ENCODE assay signal across 39 cellular contexts in the genomic region with DNA sequence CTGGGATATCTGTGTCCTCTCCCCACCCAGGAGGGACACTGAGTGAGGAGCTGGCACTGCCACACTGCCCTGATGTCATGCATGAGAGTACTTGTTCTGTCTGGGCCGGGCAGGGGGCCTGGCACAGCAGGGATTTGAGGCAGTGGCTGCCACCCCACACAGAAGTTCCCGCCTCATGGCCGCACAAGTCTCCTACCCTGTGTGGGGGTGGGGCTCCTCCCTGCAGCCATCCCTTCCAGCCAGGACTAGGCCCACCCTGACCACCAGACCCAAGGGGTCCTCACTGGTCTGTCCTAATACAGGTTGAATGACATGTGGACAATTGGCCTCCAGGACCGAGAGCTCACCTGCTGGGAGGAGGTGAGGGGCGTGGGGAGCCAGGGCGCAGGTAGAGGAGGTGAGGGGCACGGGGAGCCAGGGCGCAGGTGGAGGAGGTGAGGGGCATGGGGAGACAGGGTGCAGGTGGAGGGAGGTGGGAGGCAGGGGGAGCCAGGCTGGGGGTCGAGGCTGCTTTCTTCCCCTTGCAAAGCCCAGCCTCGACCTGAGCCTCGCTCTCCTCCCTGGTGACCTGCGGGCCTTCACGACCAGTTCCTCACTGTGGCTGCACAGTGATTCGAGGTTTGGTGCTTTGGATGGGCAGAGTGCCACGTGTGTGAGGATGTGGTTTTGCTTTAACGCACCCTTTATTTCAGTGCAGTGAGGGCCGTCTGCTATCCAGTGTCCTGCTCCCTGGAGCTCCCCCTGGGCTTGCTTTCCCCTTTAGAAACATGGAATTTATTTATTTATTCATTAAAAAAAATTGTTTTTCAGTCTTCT. TPM values are rescaled to one million over a fixed set of nuclear protein-coding genes. Genes with fewer than 3 reads are reported as not detected.
DNase-seq lines count a peak whose midpoint lies in the region; ATAC-seq, FAIRE-seq and TF ChIP-seq lines count a peak whose summit lies in the region.
"Had no signal": no experiment of that assay in that cellular context is flagged by ENCODE, and none has a peak within 500 bp of the region (broad histone marks: within the 10 kb centered on the region; RNA-seq: fewer than 3 reads in every experiment).

No MANE protein-coding gene starts in this region.

- SMC1A ChIA-PET in GM12878 (lab: Charles Lee; ENCODE audit: uncharacterized antibody, unreplicated experiment): no interaction called here

- H4K20me1 ChIP-seq in BLaER1 (peaks cover 4% of the 10 kb centered on the region; the same call in 1 of the 2 replicates), GM12878 (ENCODE audit: control insufficient read depth, insufficient read depth) (no peaks in the 10 kb centered on the region), neural progenitor cell (ENCODE audit: low read depth) (no peaks in the 10 kb centered on the region)

- H3K9me3 ChIP-seq in BLaER1 (no peaks in the 10 kb centered on the region), GM12878 (replicated peaks; ENCODE audit: control insufficient read depth, insufficient read depth, low read length) (no peaks in the 10 kb centered on the region), neural progenitor cell (ENCODE audit: low read depth) (no peaks in the 10 kb centered on the region)
- H3K9me3 ChIP-seq: A549, breast epithelium, SK-N-SH, upper lobe of left lung had no signal

- intact Hi-C loops in GM12878 (cut with micrococcal nuclease; ENCODE audit: unreplicated experiment): no loop called here

- POLR2A ChIA-PET in GM12878 (lab: Charles Lee): interaction anchor here (1.0 kb wide), 1 partner anchor 10 kb away, joined by 3 read pairs; no protein-coding TSS in a partner anchor

- no peaks in the 10 kb centered on the region for H3F3A ChIP-seq in neural progenitor cell (ENCODE audit: low read depth)

- RAD21 ChIA-PET in GM12878 (lab: Charles Lee; ENCODE audit: unreplicated experiment): no interaction called here

- H3K36me3 ChIP-seq in BLaER1: peaks cover 90% of the 10 kb centered on the region
- peaks cover 0 to 3% of the 10 kb centered on the region in 2 experiments; a peak in 2 of 4 replicates for H3K36me3 ChIP-seq in GM12878 (ENCODE audit: control insufficient read depth in 2 of 2, insufficient read depth in 2 of 2, low read length in 1 of 2)
- no peaks in the 10 kb centered on the region for H3K36me3 ChIP-seq in neural progenitor cell
- H3K36me3 ChIP-seq: breast epithelium had no signal

- H3K36me3 Mint-ChIP-seq in neural progenitor cell: peaks cover 6% of the 10 kb centered on the region

- in situ Hi-C loops in GM12878 (cut with MboI): no loop called here

- no peak for FAIRE-seq in GM12878 (lab: Jason Lieb, UNC)
- FAIRE-seq: A549 had no signal

- H3K9ac ChIP-seq in BLaER1 (peak overlapping the region; percentile 61), GM12878 (ENCODE audit: control insufficient read depth, insufficient read depth, low read length) (no peak overlapping the region), neural progenitor cell (no peak overlapping the region)
- H3K9ac ChIP-seq: parathyroid adenoma, SK-N-SH had no signal

- no peak for TF ChIP-seq CTCF in GM12878 (IDR thresholded peaks at IDR 0.05 in 2 of 3, conservative IDR thresholded peaks at IDR 0.05 in 1 of 3; ENCODE audit: control insufficient read depth in 2 of 3, extremely low read depth in 1 of 3, insufficient read depth in 1 of 3, low read depth in 3 of 3, low read length in 3 of 3)
- no peak for TF ChIP-seq CTCF in neural progenitor cell (IDR thresholded peaks at IDR 0.05)

- DNase-seq in RPMI7951 (ENCODE audit: low read depth) (peak; percentile 54), GM12878 (ENCODE audit: low read depth, low spot score) (no peak), neural progenitor cell (ENCODE audit: low spot score) (no peak), NCI-H510A treated with DMSO at 0.1 percent for 48 hours (lab: John Stamatoyannopoulos, UW) (no peak), globus pallidus (ENCODE audit: low spot score) (no peak), COLO829 (ENCODE audit: low spot score) (no peak), HK-2 (ENCODE audit: unreplicated experiment) (no peak)
- DNase-seq: activated CD4-positive, alpha-beta T cell treated with anti-CD3 and anti-CD28 coated beads for 36 hours; activated CD8-positive, alpha-beta T cell treated with anti-CD3 and anti-CD28 coated beads for 36 hours; activated naive CD4-positive, alpha-beta T cell treated with anti-CD3 and anti-CD28 coated beads, Interleukin-2, amount 50 U/mL, for 16 hours; activated T-cell treated with anti-CD3 and anti-CD28 coated beads for 4 hours; AML-193; amniotic stem cell; CD8-positive, alpha-beta memory T cell; DMS 273 treated with DMSO at 0.1 percent for 48 hours; HCEC 1CT; hypothalamus; immature natural killer cell; NCI-H1092; NCI-H187; NCI-H2171; NCI-H524; NK-92 treated with Interleukin-12 subunit alpha and Interleukin-12 subunit beta, amount 100 ng/mL, for 24 hours; PC-3; SK-N-SH; stimulated activated naive B cell treated with anti-CD40 and anti-IgM and Interleukin-4, amounts not matched to agents 10 μg/mL and 1 μg/mL and 100 μg/mL, for 72 hours; T-helper 17 cell had no signal

- H3K79me2 ChIP-seq in GM12878 (ENCODE audit: control insufficient read depth, insufficient read depth, low read length): no peaks in the 10 kb centered on the region
- no peaks in the 10 kb centered on the region for H3K79me2 ChIP-seq in neural progenitor cell (ENCODE audit: low read depth)
- H3K79me2 ChIP-seq: parathyroid adenoma had no signal

- peak overlapping the region; percentile 90 for H3K27ac Mint-ChIP-seq in neural progenitor cell
- H3K27ac Mint-ChIP-seq: activated CD4-positive, alpha-beta T cell treated with anti-CD3 and anti-CD28 coated beads for 36 hours; activated CD8-positive, alpha-beta T cell treated with anti-CD3 and anti-CD28 coated beads for 36 hours; activated T-helper 2 cell treated with anti-CD3 and anti-CD28 coated beads, Interferon-gamma antibody, Interleukin-2, Interleukin-4, amounts not matched to agents 10 μg/mL and 5 μg/mL and 100 μg/mL, durations not matched to agents 14 hours and 24 hours and 36 hours; memory B cell; stimulated activated naive B cell treated with anti-CD40 and anti-IgM and Interleukin-4, amounts not matched to agents 10 μg/mL and 1 μg/mL and 100 μg/mL, for 72 hours had no signal

- no peak for TF ChIP-seq RAD21 in GM12878 (IDR thresholded peaks at IDR 0.05; ENCODE audit: insufficient read depth, low read depth, low read length)

- H3K27me3 ChIP-seq in BLaER1 (no peaks in the 10 kb centered on the region), GM12878 (replicated peaks in 1 of 2; ENCODE audit: control insufficient read depth in 2 of 2, insufficient read depth in 2 of 2, low read length in 1 of 2) (no peaks in the 10 kb centered on the region), neural progenitor cell (no peaks in the 10 kb centered on the region)
- H3K27me3 ChIP-seq: breast epithelium, upper lobe of left lung had no signal

- H3K4me3 Mint-ChIP-seq in neural progenitor cell: no peak overlapping the region
- H3K4me3 Mint-ChIP-seq: activated CD4-positive, alpha-beta T cell treated with anti-CD3 and anti-CD28 coated beads for 36 hours; activated CD8-positive, alpha-beta T cell treated with anti-CD3 and anti-CD28 coated beads for 36 hours; CD8-positive, alpha-beta memory T cell; immature natural killer cell; memory B cell; stimulated activated naive B cell treated with anti-CD40 and anti-IgM and Interleukin-4, amounts not matched to agents 10 μg/mL and 1 μg/mL and 100 μg/mL, for 72 hours; T-helper 17 cell had no signal

- peaks cover 3% of the 10 kb centered on the region for H3K4me1 Mint-ChIP-seq in neural progenitor cell
- H3K4me1 Mint-ChIP-seq: activated CD4-positive, alpha-beta T cell treated with anti-CD3 and anti-CD28 coated beads for 36 hours; immature natural killer cell; stimulated activated naive B cell treated with anti-CD40 and anti-IgM and Interleukin-4, amounts not matched to agents 10 μg/mL and 1 μg/mL and 100 μg/mL, for 72 hours had no signal

- TF ChIP-seq EP300 in GM12878 (IDR thresholded peaks at IDR 0.05; ENCODE audit: borderline replicate concordance in 1 of 2, control insufficient read depth in 1 of 2, low read depth in 2 of 2, low read length in 2 of 2): no peak

- ATAC-seq in GM12878: no peak
- ATAC-seq: activated CD4-positive, alpha-beta T cell treated with anti-CD3 and anti-CD28 coated beads for 36 hours; activated CD8-positive, alpha-beta T cell treated with anti-CD3 and anti-CD28 coated beads for 36 hours; left lobe of liver; PC-3; Right ventricle myocardium inferior; stimulated activated naive B cell treated with anti-CD40 and anti-IgM and Interleukin-4, amounts not matched to agents 10 μg/mL and 1 μg/mL and 100 μg/mL, for 72 hours; T-helper 17 cell had no signal

- no peaks in the 10 kb centered on the region for H3K27me3 Mint-ChIP-seq in neural progenitor cell (ENCODE audit: insufficient read depth, low read depth)
- H3K27me3 Mint-ChIP-seq: activated CD4-positive, alpha-beta T cell treated with anti-CD3 and anti-CD28 coated beads for 36 hours; activated CD8-positive, alpha-beta T cell treated with anti-CD3 and anti-CD28 coated beads for 36 hours; memory B cell; stimulated activated naive B cell treated with anti-CD40 and anti-IgM and Interleukin-4, amounts not matched to agents 10 μg/mL and 1 μg/mL and 100 μg/mL, for 72 hours; T-helper 17 cell had no signal

- no peak overlapping the region for H2AFZ ChIP-seq in GM12878 (ENCODE audit: control insufficient read depth, low read depth, low read length)
- no peak overlapping the region for H2AFZ ChIP-seq in neural progenitor cell (replicated peaks)
- H2AFZ ChIP-seq: parathyroid adenoma had no signal

- H3K4me3 ChIP-seq in BLaER1 (no peak overlapping the region), GM12878 (no peak overlapping the region), neural progenitor cell (no peak overlapping the region)
- H3K4me3 ChIP-seq: A549, breast epithelium, skin epidermis, upper lobe of left lung had no signal

- H3K27ac ChIP-seq in BLaER1 (peak overlapping the region; percentile 23; the same call in 1 of the 2 replicates), GM12878 (ENCODE audit: control insufficient read depth, insufficient read depth) (no peak overlapping the region), neural progenitor cell (no peak overlapping the region)
- H3K27ac ChIP-seq: A549, breast epithelium, parathyroid adenoma, skin epidermis, upper lobe of left lung, VCaP had no signal

- H3K4me1 ChIP-seq in BLaER1 (peaks cover 19% of the 10 kb centered on the region), GM12878 (ENCODE audit: control insufficient read depth, insufficient read depth, low read length) (no peaks in the 10 kb centered on the region), neural progenitor cell (no peaks in the 10 kb centered on the region)
- H3K4me1 ChIP-seq: A549, breast epithelium, parathyroid adenoma, upper lobe of left lung had no signal

- no TSS peak for BruUV-seq in GM12878 (replicated peaks; lab: Mats Ljungman, UMichigan)

- TF ChIP-seq POLR2A in GM12878 (IDR thresholded peaks at IDR 0.05; ENCODE audit: low read depth, low read length): peak; percentile 33

- 37% methylated on average over 12 of the region's 17 CpGs for WGBS in GM12878 (ENCODE audit: insufficient coverage, insufficient replicate concordance, low lambda C conversion rate, missing lambda C conversion rate)

- CTCF ChIA-PET in GM12878 (lab: Yijun Ruan, JAX): interaction anchor here (0.5 kb wide), 1 partner anchor 1219 kb away, joined by 3 read pairs; no protein-coding TSS in a partner anchor

- H3K4me2 ChIP-seq in BLaER1 (peak overlapping the region; percentile 64), GM12878 (ENCODE audit: control insufficient read depth, insufficient read depth) (no peak overlapping the region), neural progenitor cell (no peak overlapping the region)
- H3K4me2 ChIP-seq: A549, SK-N-SH had no signal

- H3K9me3 Mint-ChIP-seq in neural progenitor cell: no peaks in the 10 kb centered on the region
- H3K9me3 Mint-ChIP-seq: activated CD8-positive, alpha-beta T cell treated with anti-CD3 and anti-CD28 coated beads for 36 hours; activated T-helper 2 cell treated with anti-CD3 and anti-CD28 coated beads, Interferon-gamma antibody, Interleukin-2, Interleukin-4, amounts not matched to agents 10 μg/mL and 5 μg/mL and 100 μg/mL, durations not matched to agents 14 hours and 24 hours and 36 hours; CD8-positive, alpha-beta memory T cell; immature natural killer cell; memory B cell; stimulated activated naive B cell treated with anti-CD40 and anti-IgM and Interleukin-4, amounts not matched to agents 10 μg/mL and 1 μg/mL and 100 μg/mL, for 72 hours had no signal

RNA-seq across cellular contexts. Expression of gene LZTR1, which starts 7.4 kb away (rescaled TPM):
- 13.5 and 16.6 TPM in 2 replicates for total RNA-seq in RPMI7951 (2014; rRNA removed; shearing (Covaris generic))
- 77.5 and 89.4 TPM in 2 replicates for total RNA-seq in GM12878 (2013; cell fraction: nucleolus; rRNA removed)
- total RNA-seq in GM12878 (2014; rRNA removed) (31.8 and 35.2 TPM in 2 replicates), GM12878 (2014; rRNA removed; fragmentation: Illumina TruSeq; extraction: Trizol) (13.9 and 14.5 TPM in 2 replicates), GM12878 (2021) (42.8 and 50.3 TPM in 2 replicates), neural progenitor cell (ENCODE audit: low replicate concordance) (21.9 and 39.4 TPM in 2 replicates)
- polyA plus RNA-seq in GM12878 (2011; ENCODE audit: low read depth): 10.7 TPM
- polyA plus RNA-seq in GM12878 (2011; rRNA removed) (8.7 and 17.5 TPM in 2 replicates), GM12878 (2014; fragmentation: Illumina TruSeq; extraction: Trizol) (16.6 and 25.1 TPM in 2 replicates), GM12878 (2014; fragmentation: Nextera tagmentation; extraction: Ambion mirVana) (1 to 10 TPM in 1 of 2 experiments, under 1 TPM in 1; 0.82 to 1.1 TPM), GM12878 (2014; rRNA removed) (44.0 and 50.1 TPM in 2 replicates), GM12878 (2016; fragmentation: Nextera tagmentation; extraction: Ambion mirVana) (10 to 100 TPM; 15.0 to 21.2 TPM)
- 12.6 and 20.5 TPM in 2 replicates for polyA plus RNA-seq in GM12878 (2011; cell fraction: cytosol; rRNA removed)
- polyA plus RNA-seq in GM12878 (2011; cell fraction: nucleus; rRNA removed): 168 and 188 TPM in 2 replicates
- 19.4 and 21.7 TPM in 2 replicates for polyA plus RNA-seq in GM12878 (2012)
- 17.0 and 18.1 TPM in 2 replicates for polyA minus RNA-seq in GM12878 (2011; rRNA and poly(A)+ RNA removed)
- polyA minus RNA-seq in GM12878 (2011; cell fraction: cytosol; rRNA and poly(A)+ RNA removed): 7.6 TPM in 2 replicates
- 35.8 and 46.1 TPM in 2 replicates for polyA minus RNA-seq in GM12878 (2011; cell fraction: nucleus; rRNA and poly(A)+ RNA removed)

RNA-seq across cellular contexts. Expression of gene THAP7, which starts 12.4 kb away (rescaled TPM):
- total RNA-seq in RPMI7951 (2014; rRNA removed; shearing (Covaris generic)): 41.1 and 41.4 TPM in 2 replicates
- total RNA-seq in GM12878 (2013; cell fraction: nucleolus; rRNA removed): 41.0 and 46.0 TPM in 2 replicates
- 52.2 and 52.9 TPM in 2 replicates for total RNA-seq in GM12878 (2014; rRNA removed)
- 10.5 and 13.6 TPM in 2 replicates for total RNA-seq in GM12878 (2014; rRNA removed; fragmentation: Illumina TruSeq; extraction: Trizol)
- 30.5 and 35.7 TPM in 2 replicates for total RNA-seq in GM12878 (2021)
- polyA plus RNA-seq in GM12878 (2011; ENCODE audit: low read depth): 5.7 TPM
- 8.3 and 16.9 TPM in 2 replicates for polyA plus RNA-seq in GM12878 (2011; rRNA removed)
- 24.9 and 45.9 TPM in 2 replicates for polyA plus RNA-seq in GM12878 (2011; cell fraction: cytosol; rRNA removed)
- 46.3 and 60.5 TPM in 2 replicates for polyA plus RNA-seq in GM12878 (2011; cell fraction: nucleus; rRNA removed)
- 19.7 and 19.8 TPM in 2 replicates for polyA plus RNA-seq in GM12878 (2012)
- polyA plus RNA-seq in GM12878 (2014; fragmentation: Illumina TruSeq; extraction: Trizol): 3.5 and 10.5 TPM in 2 replicates
- polyA plus RNA-seq in GM12878 (2014; fragmentation: Nextera tagmentation; extraction: Ambion mirVana): 1 to 10 TPM in 1 of 2 experiments, under 1 TPM in 1; 0.66 to 6.9 TPM
- 52.8 and 53.4 TPM in 2 replicates for polyA plus RNA-seq in GM12878 (2014; rRNA removed)
- 10 to 100 TPM; 54.4 to 58.3 TPM for polyA plus RNA-seq in GM12878 (2016; fragmentation: Nextera tagmentation; extraction: Ambion mirVana)
- 10.5 and 27.7 TPM in 2 replicates for polyA minus RNA-seq in GM12878 (2011; rRNA and poly(A)+ RNA removed)
- polyA minus RNA-seq in GM12878 (2011; cell fraction: cytosol; rRNA and poly(A)+ RNA removed): 8.0 and 9.8 TPM in 2 replicates
- 49.2 and 68.4 TPM in 2 replicates for polyA minus RNA-seq in GM12878 (2011; cell fraction: nucleus; rRNA and poly(A)+ RNA removed)
- 14.7 and 29.2 TPM in 2 replicates for total RNA-seq in neural progenitor cell (ENCODE audit: low replicate concordance)

RNA-seq across cellular contexts. Expression of gene AIFM3, which starts 22.5 kb away (rescaled TPM):
- 0.39 TPM in 1 of 2 replicates, not detected in the other for total RNA-seq in RPMI7951 (2014; rRNA removed; shearing (Covaris generic))
- 0.61 TPM in 1 of 2 replicates, not detected in the other for total RNA-seq in GM12878 (2013; cell fraction: nucleolus; rRNA removed)
- 0.11 and 0.34 TPM in 2 replicates for total RNA-seq in GM12878 (2014; rRNA removed)
- total RNA-seq in GM12878 (2014; rRNA removed; fragmentation: Illumina TruSeq; extraction: Trizol): not detected in 2 replicates
- 0.26 and 0.40 TPM in 2 replicates for total RNA-seq in GM12878 (2021)
- polyA plus RNA-seq in GM12878 (2011; ENCODE audit: low read depth): not detected
- polyA plus RNA-seq in GM12878 (2011; rRNA removed): not detected in 2 replicates
- polyA plus RNA-seq in GM12878 (2011; cell fraction: cytosol; rRNA removed): 0.03 TPM in 1 of 2 replicates, not detected in the other
- polyA plus RNA-seq in GM12878 (2011; cell fraction: nucleus; rRNA removed): 0.24 and 0.31 TPM in 2 replicates
- 0.32 and 0.45 TPM in 2 replicates for polyA plus RNA-seq in GM12878 (2012)
- not detected in 2 replicates for polyA plus RNA-seq in GM12878 (2014; fragmentation: Illumina TruSeq; extraction: Trizol)
- polyA plus RNA-seq in GM12878 (2014; fragmentation: Nextera tagmentation; extraction: Ambion mirVana): not detected
- 0.04 and 0.15 TPM in 2 replicates for polyA plus RNA-seq in GM12878 (2014; rRNA removed)
- under 1 TPM in 1 of 2 experiments, not detected in 1; 0.06 TPM for polyA plus RNA-seq in GM12878 (2016; fragmentation: Nextera tagmentation; extraction: Ambion mirVana)
- not detected in 2 replicates for polyA minus RNA-seq in GM12878 (2011; rRNA and poly(A)+ RNA removed)
- polyA minus RNA-seq in GM12878 (2011; cell fraction: cytosol; rRNA and poly(A)+ RNA removed): not detected in 2 replicates
- polyA minus RNA-seq in GM12878 (2011; cell fraction: nucleus; rRNA and poly(A)+ RNA removed): not detected in 2 replicates
- total RNA-seq in neural progenitor cell (ENCODE audit: low replicate concordance): 4.3 and 12.0 TPM in 2 replicates
- polyA plus RNA-seq: CD8-positive, alpha-beta memory T cell had no signal

RNA-seq across cellular contexts. Expression of gene P2RX6, which starts 25.4 kb away (rescaled TPM):
- total RNA-seq in RPMI7951 (2014; rRNA removed; shearing (Covaris generic)): 7.8 and 10.6 TPM in 2 replicates
- total RNA-seq in GM12878 (2013; cell fraction: nucleolus; rRNA removed): 0.31 and 0.34 TPM in 2 replicates
- total RNA-seq in GM12878 (2014; rRNA removed) (0.11 TPM in 1 of 2 replicates, not detected in the other), GM12878 (2014; rRNA removed; fragmentation: Illumina TruSeq; extraction: Trizol) (not detected in 2 replicates), GM12878 (2021) (0.13 TPM in 1 of 2 replicates, not detected in the other), neural progenitor cell (ENCODE audit: low replicate concordance) (0.36 and 0.53 TPM in 2 replicates)
- not detected for polyA plus RNA-seq in GM12878 (2011; ENCODE audit: low read depth)
- polyA plus RNA-seq in GM12878 (2011; rRNA removed) (0.06 and 0.07 TPM in 2 replicates), GM12878 (2014; fragmentation: Illumina TruSeq; extraction: Trizol) (0.03 TPM in 1 of 2 replicates, not detected in the other), GM12878 (2014; fragmentation: Nextera tagmentation; extraction: Ambion mirVana) (not detected), GM12878 (2014; rRNA removed) (not detected in 2 replicates), GM12878 (2016; fragmentation: Nextera tagmentation; extraction: Ambion mirVana) (under 1 TPM; 0.06 to 0.21 TPM)
- polyA plus RNA-seq in GM12878 (2011; cell fraction: cytosol; rRNA removed): 0.02 and 0.09 TPM in 2 replicates
- 0.66 and 0.70 TPM in 2 replicates for polyA plus RNA-seq in GM12878 (2011; cell fraction: nucleus; rRNA removed)
- 0.08 and 0.14 TPM in 2 replicates for polyA plus RNA-seq in GM12878 (2012)
- polyA minus RNA-seq in GM12878 (2011; rRNA and poly(A)+ RNA removed): 0.15 TPM in 1 of 2 replicates, not detected in the other
- not detected in 2 replicates for polyA minus RNA-seq in GM12878 (2011; cell fraction: cytosol; rRNA and poly(A)+ RNA removed)
- 0.12 and 0.57 TPM in 2 replicates for polyA minus RNA-seq in GM12878 (2011; cell fraction: nucleus; rRNA and poly(A)+ RNA removed)
- polyA plus RNA-seq: immature natural killer cell had no signal

RNA-seq across cellular contexts. Expression of gene SLC7A4, which starts 42.8 kb away (rescaled TPM):
- total RNA-seq in RPMI7951 (2014; rRNA removed; shearing (Covaris generic)): not detected in 2 replicates
- 0.15 TPM in 1 of 2 replicates, not detected in the other for total RNA-seq in GM12878 (2013; cell fraction: nucleolus; rRNA removed)
- total RNA-seq in GM12878 (2014; rRNA removed) (0.06 and 0.27 TPM in 2 replicates), GM12878 (2014; rRNA removed; fragmentation: Illumina TruSeq; extraction: Trizol) (not detected in 2 replicates), GM12878 (2021) (0.11 and 0.21 TPM in 2 replicates), neural progenitor cell (ENCODE audit: low replicate concordance) (0.34 TPM in 1 of 2 replicates, not detected in the other)
- not detected for polyA plus RNA-seq in GM12878 (2011; ENCODE audit: low read depth)
- polyA plus RNA-seq in GM12878 (2011; rRNA removed) (not detected in 2 replicates), GM12878 (2014; fragmentation: Illumina TruSeq; extraction: Trizol) (0.07 TPM in 1 of 2 replicates, not detected in the other), GM12878 (2014; fragmentation: Nextera tagmentation; extraction: Ambion mirVana) (not detected), GM12878 (2014; rRNA removed) (0.11 TPM in 1 of 2 replicates, not detected in the other), GM12878 (2016; fragmentation: Nextera tagmentation; extraction: Ambion mirVana) (under 1 TPM in 1 of 2 experiments, not detected in 1; 0.25 TPM)
- not detected in 2 replicates for polyA plus RNA-seq in GM12878 (2011; cell fraction: cytosol; rRNA removed)
- polyA plus RNA-seq in GM12878 (2011; cell fraction: nucleus; rRNA removed): not detected in 2 replicates
- not detected in 2 replicates for polyA plus RNA-seq in GM12878 (2012)
- not detected in 2 replicates for polyA minus RNA-seq in GM12878 (2011; rRNA and poly(A)+ RNA removed)
- not detected in 2 replicates for polyA minus RNA-seq in GM12878 (2011; cell fraction: cytosol; rRNA and poly(A)+ RNA removed)
- not detected in 2 replicates for polyA minus RNA-seq in GM12878 (2011; cell fraction: nucleus; rRNA and poly(A)+ RNA removed)
- total RNA-seq: activated CD4-positive, alpha-beta T cell treated with anti-CD3 and anti-CD28 coated beads for 36 hours; activated CD8-positive, alpha-beta T cell treated with anti-CD3 and anti-CD28 coated beads for 36 hours; PC-3 had no signal
- polyA plus RNA-seq: A549, immature natural killer cell, neural cell had no signal
